Comparison of ENCODE assay signal across 2 cellular contexts in genomic region chr1:56525463-56526155, GRCh38.
A peak's percentile ranks its signal among the peaks of the same experiment; 100 is the strongest.
TF ChIP-seq lines count a peak whose summit lies in the region.

No MANE protein-coding gene starts in this region.

TF ChIP-seq in GM23338, 12 proteins besides CTCF, POLR2A, EP300 and RAD21 (continued from another document):
- no peak for TF ChIP-seq ZNF462 (CRISPR knock-in tag; IDR thresholded peaks at IDR 0.05)
- TF ChIP-seq EZH2phosphoT487 (IDR thresholded peaks at IDR 0.05; ENCODE audit: unreplicated experiment) = no peak
- TF ChIP-seq REST (IDR thresholded peaks at IDR 0.05; ENCODE audit: unreplicated experiment) = no peak
- TF ChIP-seq JUNB (IDR thresholded peaks at IDR 0.05; ENCODE audit: unreplicated experiment) = no peak
- TF ChIP-seq CREB1 (CRISPR knock-in tag; IDR thresholded peaks at IDR 0.05; ENCODE audit: low read depth) = no peak
- TF ChIP-seq STAT1 (IDR thresholded peaks at IDR 0.05; ENCODE audit: unreplicated experiment) = no peak

TF ChIP-seq in K562, 482 proteins besides CTCF, POLR2A, EP300 and RAD21 (continued from another document and continues in another):
- TF ChIP-seq PBX2 (CRISPR knock-in tag; IDR thresholded peaks at IDR 0.05; ENCODE audit: low read depth) (no peak), PBX2 (tag; conservative IDR thresholded peaks at IDR 0.05; ENCODE audit: low read depth) (peak; percentile 61), ELF1 (tag; IDR thresholded peaks at IDR 0.05) (peak; percentile 43; the same call in 1 of the 2 replicates), MEIS2 (IDR thresholded peaks at IDR 0.05; ENCODE audit: partially characterized antibody) (peak; percentile 89), CBX1 (IDR thresholded peaks at IDR 0.05; ENCODE audit: low read depth) (no peak), CEBPG (CRISPR knock-in tag; IDR thresholded peaks at IDR 0.05) (no peak), CEBPG (tag; conservative IDR thresholded peaks at IDR 0.05 in 1 of 2, IDR thresholded peaks at IDR 0.05 in 1 of 2) (0 out of 4 replicates have a peak, but pooled peaks of 1 of the 2 experiments have one; percentile 4), L3MBTL2 (IDR thresholded peaks at IDR 0.05) (peak; percentile 33; the same call in 1 of the 2 replicates), ZNF316 (IDR thresholded peaks at IDR 0.05) (no peak), ZBTB49 (CRISPR knock-in tag; IDR thresholded peaks at IDR 0.05; ENCODE audit: borderline replicate concordance) (no peak), ZNF512 (tag; IDR thresholded peaks at IDR 0.05) (no peak), ZNF12 (CRISPR knock-in tag; IDR thresholded peaks at IDR 0.05) (no peak), ETV1 (tag; conservative IDR thresholded peaks at IDR 0.05; ENCODE audit: low read depth) (peak; percentile 93), ZBTB43 (CRISPR knock-in tag; IDR thresholded peaks at IDR 0.05) (no peak), ZNF507 (tag; conservative IDR thresholded peaks at IDR 0.05) (no peak), RAD51 (IDR thresholded peaks at IDR 0.05; ENCODE audit: borderline replicate concordance, low read depth) (no peak), ZMIZ1 (IDR thresholded peaks at IDR 0.05; ENCODE audit: low read depth in 2 of 2, low read length in 2 of 2) (no peak), CTBP1 (IDR thresholded peaks at IDR 0.05; ENCODE audit: borderline replicate concordance) (peak; percentile 72; the same call in 1 of the 2 replicates), ETV6 (IDR thresholded peaks at IDR 0.05; ENCODE audit: borderline replicate concordance in 1 of 2, low read depth in 2 of 2, low read length in 1 of 2) (peak in 1 of 2 experiments; percentile 60; a peak in 1 of 4 replicates), ETV6 (CRISPR knock-in tag; IDR thresholded peaks at IDR 0.05; ENCODE audit: borderline replicate concordance) (no peak), MECOM (CRISPR knock-in tag; IDR thresholded peaks at IDR 0.05) (peak; percentile 74), ETV5 (CRISPR knock-in tag; IDR thresholded peaks at IDR 0.05; ENCODE audit: low read depth) (peak; percentile 48; the same call in 1 of the 2 replicates), MLLT1 (IDR thresholded peaks at IDR 0.05) (0 out of 4 replicates have a peak, but pooled peaks of 1 of the 2 experiments have one; percentile 30), CBFA2T3 (IDR thresholded peaks at IDR 0.05) (peak; percentile 39), NCOR1 (IDR thresholded peaks at IDR 0.05) (peak; percentile 13; the same call in 1 of the 2 replicates), ARID1B (IDR thresholded peaks at IDR 0.05) (0 out of 2 replicates have a peak, but pooled peaks have one; percentile 37), GABPA (tag; conservative IDR thresholded peaks at IDR 0.05; ENCODE audit: low read depth) (peak; percentile 42), FOSL1 (tag; conservative IDR thresholded peaks at IDR 0.05) (peak; percentile 59), U2AF2 (optimal IDR thresholded peaks at IDR 0.05; ENCODE audit: low read depth, low read length) (no peak), SPI1 (IDR thresholded peaks at IDR 0.05; ENCODE audit: borderline replicate concordance, low read depth, low read length) (peak; percentile 66; the same call in 1 of the 2 replicates), SNRNP70 (optimal IDR thresholded peaks at IDR 0.05; ENCODE audit: low read depth, low read length) (no peak), ILK (tag; IDR thresholded peaks at IDR 0.05; ENCODE audit: borderline replicate concordance, low read depth) (no peak), ZNF592 (IDR thresholded peaks at IDR 0.05) (no peak), ZNF395 (CRISPR knock-in tag; IDR thresholded peaks at IDR 0.05) (peak; percentile 23; the same call in 1 of the 2 replicates), NR2C2 (CRISPR knock-in tag; IDR thresholded peaks at IDR 0.05) (no peak), NR2C2 (tag; IDR thresholded peaks at IDR 0.05) (peak; percentile 19; the same call in 1 of the 2 replicates)
